1 cellular context compared by ENCODE assay signal in genomic region chr19:1698636-1699035, GRCh38.
TF ChIP-seq lines count a peak whose summit lies in the region.

No MANE protein-coding gene starts in this region.

TF ChIP-seq in H1, 55 proteins besides CTCF, POLR2A, EP300 and RAD21:
- TF ChIP-seq CREB1 (IDR thresholded peaks at IDR 0.05) (no peak), TAF1 (IDR thresholded peaks at IDR 0.05; ENCODE audit: low read depth, low read length) (no peak), SP1 (IDR thresholded peaks at IDR 0.05; ENCODE audit: low read depth, low read length) (no peak), CHD1 (IDR thresholded peaks at IDR 0.05; ENCODE audit: low read depth, low read length) (no peak), GABPA (IDR thresholded peaks at IDR 0.05; ENCODE audit: borderline replicate concordance, insufficient read depth, low read length) (no peak), JUN (IDR thresholded peaks at IDR 0.05; ENCODE audit: low read depth, low read length) (no peak), ATF3 (IDR thresholded peaks at IDR 0.05; ENCODE audit: insufficient read depth, low read depth, low read length) (no peak), TBP (IDR thresholded peaks at IDR 0.05; ENCODE audit: low read depth, low read length) (no peak), PHF8 (conservative IDR thresholded peaks at IDR 0.05; ENCODE audit: low read depth, low read length) (no peak), NRF1 (IDR thresholded peaks at IDR 0.05; ENCODE audit: low read depth, low read length) (no peak), SIN3A (conservative IDR thresholded peaks at IDR 0.05 in 1 of 2, IDR thresholded peaks at IDR 0.05 in 1 of 2; ENCODE audit: low read depth in 1 of 2, low read length in 2 of 2) (no peak), TAF7 (optimal IDR thresholded peaks at IDR 0.05; ENCODE audit: borderline replicate concordance, low read depth, low read length) (no peak), GTF2F1 (IDR thresholded peaks at IDR 0.05; ENCODE audit: borderline replicate concordance, low read depth, low read length) (no peak), ATF2 (IDR thresholded peaks at IDR 0.05; ENCODE audit: low read length) (no peak), MAFK (IDR thresholded peaks at IDR 0.05; ENCODE audit: low read depth, low read length) (no peak), SAP30 (IDR thresholded peaks at IDR 0.05; ENCODE audit: insufficient read depth, insufficient replicate concordance, low read length) (no peak), POLR2AphosphoS5 (IDR thresholded peaks at IDR 0.05; ENCODE audit: low read depth, low read length) (no peak)
